31 cellular contexts compared by ENCODE assay signal in the genomic region with DNA sequence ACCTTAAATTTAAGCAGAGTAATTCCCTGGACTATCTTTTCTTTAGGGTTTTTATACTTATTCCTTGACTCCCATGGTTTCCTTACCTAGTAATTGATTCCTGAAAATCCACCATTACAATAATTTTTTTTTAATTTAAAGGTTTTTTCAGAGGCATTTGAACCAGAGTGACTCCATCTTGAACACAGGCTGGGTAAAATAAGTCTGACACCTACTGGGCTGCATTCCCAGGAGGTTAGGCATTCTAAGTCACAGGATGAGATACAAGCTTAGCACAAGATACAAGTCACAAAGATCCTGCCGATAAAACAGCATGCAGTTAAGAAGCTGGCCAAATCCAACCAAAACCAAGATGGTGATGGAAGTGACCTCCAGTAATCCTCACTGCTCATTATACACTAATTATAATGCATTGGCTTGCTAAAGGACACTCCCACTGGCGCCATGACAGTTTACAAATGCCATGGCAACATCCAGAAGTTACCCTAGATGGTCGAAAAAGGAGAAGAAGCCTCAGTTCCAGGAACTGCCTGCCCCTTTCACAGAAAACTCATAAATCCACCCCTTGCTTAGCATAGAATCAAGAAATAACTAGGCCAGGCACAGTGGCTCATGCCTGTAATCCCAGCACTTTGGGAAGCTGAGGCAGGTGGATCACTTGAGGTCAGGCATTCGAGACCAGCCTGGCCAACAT.
"Had no signal": no experiment of that assay in that cellular context is flagged by ENCODE, and none has a peak within 500 bp of the region (broad histone marks: within the 10 kb centered on the region; RNA-seq: fewer than 3 reads in every experiment).

No MANE protein-coding gene starts in this region.

- ATAC-seq: activated CD4-positive, alpha-beta T cell treated with anti-CD3 and anti-CD28 coated beads for 36 hours; activated CD8-positive, alpha-beta memory T cell treated with anti-CD3 and anti-CD28 coated beads, Interleukin-2, amount 10 ng/mL, durations not matched to agents 7 days and 5 days; activated CD8-positive, alpha-beta T cell treated with anti-CD3 and anti-CD28 coated beads, Interleukin-2, amount 10 ng/mL, durations not matched to agents 7 days and 5 days; activated naive CD8-positive, alpha-beta T cell treated with anti-CD3 and anti-CD28 coated beads, Interleukin-2, amount 50 U/mL, for 24 hours; body of pancreas; foreskin keratinocyte; gastrocnemius medialis; heart left ventricle had no signal

- H3K36me3 ChIP-seq: adrenal gland, cardiac muscle cell, colonic mucosa, esophagus muscularis mucosa, gastrocnemius medialis, heart left ventricle, WERI-Rb-1 had no signal

- H3K4me3 ChIP-seq: adrenal gland, body of pancreas, cardiac muscle cell, colonic mucosa, esophagus muscularis mucosa, gastrocnemius medialis, heart left ventricle had no signal

- H3K9me3 ChIP-seq: adrenal gland, body of pancreas, colonic mucosa, esophagus muscularis mucosa, gastrocnemius medialis had no signal

- DNase-seq: activated B cell treated with CpG ODN at 0.5 μM for 24 hours; activated CD4-positive, alpha-beta memory T cell treated with anti-CD3 and anti-CD28 coated beads for 36 hours; activated CD4-positive, alpha-beta T cell treated with anti-CD3 and anti-CD28 coated beads for 36 hours; activated CD4-positive, alpha-beta T cell treated with anti-CD3 and anti-CD28 coated beads, Interleukin-2, amount 10 ng/mL, durations not matched to agents 24 days and 14 days; activated CD4-positive, CD25-positive, alpha-beta regulatory T cell treated with anti-CD3 and anti-CD28 coated beads, Interleukin-2, amount 50 U/mL, for 72 hours; activated CD8-positive, alpha-beta memory T cell treated with anti-CD3 and anti-CD28 coated beads, Interleukin-2, amount 10 ng/mL, durations not matched to agents 7 days and 5 days; activated CD8-positive, alpha-beta memory T cell treated with anti-CD3 and anti-CD28 coated beads, Interleukin-2, amount 50 U/mL, for 4 hours; activated CD8-positive, alpha-beta T cell treated with anti-CD3 and anti-CD28 coated beads, Interleukin-2, amount 10 ng/mL, durations not matched to agents 7 days and 5 days; activated effector memory CD4-positive, alpha-beta T cell treated with anti-CD3 and anti-CD28 coated beads, Interleukin-2, amount 50 U/mL, for 16 hours; activated naive CD4-positive, alpha-beta T cell treated with anti-CD3 and anti-CD28 coated beads for 36 hours; activated naive CD8-positive, alpha-beta T cell treated with anti-CD3 and anti-CD28 coated beads for 36 hours; activated naive CD8-positive, alpha-beta T cell treated with anti-CD3 and anti-CD28 coated beads, Interleukin-2, amount 50 U/mL, for 24 hours; activated T-cell treated with anti-CD3 and anti-CD28 coated beads, Interleukin-2, amount 50 U/mL, for 1 hour; activated T-cell treated with anti-CD3 and anti-CD28 coated beads, Interleukin-2, amount 50 U/mL, for 48 hours; adrenal gland; amygdala; aorta; body of pancreas; central memory CD4-positive, alpha-beta T cell; cerebellar nuclear complex; colonic mucosa; effector CD8-positive, alpha-beta T cell; foreskin keratinocyte; gastrocnemius medialis; glutamatergic neuron; heart left ventricle; hypothalamus; T1000; WERI-Rb-1 had no signal

- H3K27ac ChIP-seq: adrenal gland, body of pancreas, cardiac muscle cell, colonic mucosa, esophagus muscularis mucosa, foreskin keratinocyte, gastrocnemius medialis, heart left ventricle, WERI-Rb-1 had no signal

- H3K27me3 ChIP-seq: adrenal gland, body of pancreas, cardiac muscle cell, colonic mucosa, esophagus muscularis mucosa, foreskin keratinocyte, gastrocnemius medialis had no signal

- H3K4me1 ChIP-seq: adrenal gland, body of pancreas, colonic mucosa, esophagus muscularis mucosa, gastrocnemius medialis, heart left ventricle had no signal
